Comparison of ENCODE assay signal across 9 cellular contexts in genomic region chr2:203237501-203238238, GRCh38. TPM values are rescaled to one million over a fixed set of nuclear protein-coding genes. Genes with fewer than 3 reads are reported as not detected.
A peak's percentile ranks its signal among the peaks of the same experiment; 100 is the strongest.
DNase-seq lines count a peak whose midpoint lies in the region; ATAC-seq, FAIRE-seq and TF ChIP-seq lines count a peak whose summit lies in the region.
"Had no signal": no experiment of that assay in that cellular context is flagged by ENCODE, and none has a peak within 500 bp of the region (broad histone marks: within the 10 kb centered on the region; RNA-seq: fewer than 3 reads in every experiment).

No MANE protein-coding gene starts in this region.

- WGBS in ovary, 3 donors: 58 to 81% (median 73%) methylated on average over 15 of the region's 15 CpGs

- ATAC-seq in foreskin keratinocyte: no peak

- peak overlapping the region; percentile 84 for H3K4me2 ChIP-seq in OCI-LY1 (ENCODE audit: low read length)

- H3K27ac ChIP-seq in OCI-LY1 (ENCODE audit: low read depth, low read length, poor library complexity, severe bottlenecking) (peak overlapping the region; percentile 78), coronary artery (no peak overlapping the region), ovary (no peak overlapping the region), foreskin keratinocyte (no peak overlapping the region), kidney (ENCODE audit: low read depth in 2 of 2, low read length in 2 of 2) (peak overlapping the region in 1 of 2 donors; percentile 13)

- H3K4me3 ChIP-seq in OCI-LY1 (ENCODE audit: low read depth, low read length, poor library complexity, severe bottlenecking): peak overlapping the region; percentile 86
- peak overlapping the region; percentile 86 for H3K4me3 ChIP-seq in coronary artery
- peak overlapping the region; percentile 89 for H3K4me3 ChIP-seq in ovary
- peak overlapping the region in 1 of 2 donors; percentile 87 for H3K4me3 ChIP-seq in kidney (ENCODE audit: low read length in 2 of 2)

- H3K36me3 ChIP-seq in OCI-LY1 (ENCODE audit: insufficient read depth, low read length): no peaks in the 10 kb centered on the region
- no peaks in the 10 kb centered on the region for H3K36me3 ChIP-seq in ovary
- H3K36me3 ChIP-seq in kidney (ENCODE audit: control insufficient read depth in 1 of 2, insufficient read depth in 2 of 2, low read length in 2 of 2): no peaks in the 10 kb centered on the region

- no peaks in the 10 kb centered on the region for H3K9me3 ChIP-seq in OCI-LY1 (ENCODE audit: low read length)
- H3K9me3 ChIP-seq in ovary: no peaks in the 10 kb centered on the region
- H3K9me3 ChIP-seq in kidney (ENCODE audit: control insufficient read depth in 1 of 2, low read length in 2 of 2): no peaks in the 10 kb centered on the region

- no peaks in the 10 kb centered on the region for H4K20me1 ChIP-seq in OCI-LY1 (ENCODE audit: insufficient read depth, low read length)

- H3K79me2 ChIP-seq in OCI-LY1 (ENCODE audit: insufficient read depth, low read length): no peaks in the 10 kb centered on the region

- no peak overlapping the region for H2AFZ ChIP-seq in OCI-LY1 (ENCODE audit: low read length)

- no peak for TF ChIP-seq EP300 in ovary (IDR thresholded peaks at IDR 0.05)

- FAIRE-seq in kidney (lab: Jason Lieb, UNC): no peak

- H3K9me2 ChIP-seq in OCI-LY1 (ENCODE audit: low read depth, low read length): no peaks in the 10 kb centered on the region

- H3K27me3 ChIP-seq in OCI-LY1 (ENCODE audit: insufficient read depth, low read length) (no peaks in the 10 kb centered on the region), ovary (no peaks in the 10 kb centered on the region), foreskin keratinocyte (no peaks in the 10 kb centered on the region)

- DNase-seq in DMS53 (lab: John Stamatoyannopoulos, UW): peak; percentile 47
- DNase-seq in coronary artery (ENCODE audit: low spot score): no peak
- DNase-seq in ovary: no peak
- DNase-seq in foreskin keratinocyte: no peak
- DNase-seq in dedifferentiated amniotic fluid mesenchymal stem cell (ENCODE audit: extremely low spot score): no peak
- no peak for DNase-seq in kidney
- DNase-seq in NOMO-1 treated with dmso at 0.1 percent for 144 hours (lab: John Stamatoyannopoulos, UW; ENCODE audit: unreplicated experiment): no peak
- DNase-seq: effector CD4-positive, alpha-beta T cell had no signal

- H3K4me1 ChIP-seq in OCI-LY1 (ENCODE audit: insufficient read depth, low read length, severe bottlenecking) (peaks cover 24% of the 10 kb centered on the region), ovary (ENCODE audit: insufficient read depth) (peaks cover 10% of the 10 kb centered on the region), foreskin keratinocyte (no peaks in the 10 kb centered on the region), kidney (ENCODE audit: control insufficient read depth in 1 of 2, insufficient read depth in 1 of 2, low read depth in 1 of 2, low read length in 2 of 2) (peaks cover 0 to 3% of the 10 kb centered on the region in 2 donors)

- intact Hi-C loops in ovary (cut with DNase I) (loop anchor here in 1 of 4 donors (2.0 to 5.0 kb wide), 2 partner anchors 91 to 215 kb away; partner anchors contain the start of gene ABI2), kidney (cut with DNase I) (no loop called here)

- H3K9ac ChIP-seq in OCI-LY1 (ENCODE audit: low read length): peak overlapping the region; percentile 86
- H3K9ac ChIP-seq in kidney (ENCODE audit: low read length in 2 of 2): no peak overlapping the region

- TF ChIP-seq CTCF in OCI-LY1 (IDR thresholded peaks at IDR 0.05; ENCODE audit: low read length) (no peak), coronary artery (IDR thresholded peaks at IDR 0.05) (no peak), ovary (IDR thresholded peaks at IDR 0.05) (no peak), foreskin keratinocyte (conservative IDR thresholded peaks at IDR 0.05) (no peak), kidney (IDR thresholded peaks at IDR 0.05; ENCODE audit: borderline replicate concordance, extremely low read depth, insufficient read depth) (no peak)

- H3F3A ChIP-seq in OCI-LY1 (ENCODE audit: insufficient read depth, low read length): no peaks in the 10 kb centered on the region

- no peak for TF ChIP-seq POLR2A in ovary (IDR thresholded peaks at IDR 0.05)

RNA-seq across cellular contexts. Expression of gene CYP20A1, which starts 1.1 kb away (rescaled TPM):
- total RNA-seq in ovary (10 to 100 TPM; 31.4 to 51.0 (median 37.9) TPM), foreskin keratinocyte (12.4 and 12.6 TPM in 2 replicates), kidney (41.2 TPM)
- polyA plus RNA-seq in ovary (10 to 100 TPM; 20.3 to 27.7 TPM), foreskin keratinocyte (5.5 and 6.2 TPM in 2 replicates), kidney (ENCODE audit: insufficient read depth, low read depth, low replicate concordance) (11.6 TPM)
